In genomic region chr6:16698988-16699868, GRCh38 we compare ENCODE assay signal across 8 cellular contexts.
A peak's percentile ranks its signal among the peaks of the same experiment; 100 is the strongest.
DNase-seq lines count a peak whose midpoint lies in the region; ATAC-seq and TF ChIP-seq lines count a peak whose summit lies in the region.
"Had no signal": no experiment of that assay in that cellular context is flagged by ENCODE, and none has a peak within 500 bp of the region (broad histone marks: within the 10 kb centered on the region; RNA-seq: fewer than 3 reads in every experiment).

No MANE protein-coding gene starts in this region.

- H3K4me1 ChIP-seq in SK-N-SH (ENCODE audit: control insufficient read depth in 1 of 2, insufficient read depth in 2 of 2, low read depth in 1 of 2, low read length in 1 of 2) (peaks cover 0 to 25% of the 10 kb centered on the region in 2 experiments; a peak in 2 of 4 replicates), esophagus (ENCODE audit: control insufficient read depth in 2 of 2, insufficient read depth in 2 of 2, low read length in 1 of 2) (peaks cover 0 to 10% of the 10 kb centered on the region in 2 donors), Karpas-422 (ENCODE audit: low read length) (no peaks in the 10 kb centered on the region)

- no peak for ATAC-seq in GM19328 (IDR thresholded peaks at IDR 0.05; ENCODE audit: unreplicated experiment)
- ATAC-seq: HCT116 had no signal

- DNase-seq in HCEC 1CT: peak; percentile 59
- no peak for DNase-seq in SK-N-SH
- no peak for DNase-seq in Karpas-422
- DNase-seq in mucosa of gallbladder (ENCODE audit: low spot score): no peak

- no peak for TF ChIP-seq CTCF in SK-N-SH (IDR thresholded peaks at IDR 0.05)

- H3K9me3 ChIP-seq in SK-N-SH (no peaks in the 10 kb centered on the region), esophagus (ENCODE audit: control insufficient read depth in 2 of 2, insufficient read depth in 1 of 2, low read depth in 1 of 2, low read length in 1 of 2) (no peaks in the 10 kb centered on the region), Karpas-422 (ENCODE audit: low read length) (no peaks in the 10 kb centered on the region)

- 78% methylated on average over 7 of the region's 7 CpGs for WGBS in SK-N-SH (ENCODE audit: low lambda C conversion rate)
- 53 to 58% methylated on average over 7 of the region's 7 CpGs for WGBS in esophagus, 2 donors

- H3K9ac ChIP-seq in SK-N-SH: no peak overlapping the region
- H3K9ac ChIP-seq in Karpas-422 (ENCODE audit: low read length): no peak overlapping the region

- H3F3A ChIP-seq in SK-N-SH (replicated peaks; ENCODE audit: insufficient read depth): no peaks in the 10 kb centered on the region

- CTCF ChIA-PET in SK-N-SH (lab: Yijun Ruan, JAX): no interaction called here

- H3K36me3 ChIP-seq in SK-N-SH (replicated peaks in 1 of 2; ENCODE audit: control insufficient read depth in 1 of 2, insufficient read depth in 2 of 2, low read length in 1 of 2) (peaks cover 0 to 3% of the 10 kb centered on the region in 2 experiments), esophagus (ENCODE audit: control insufficient read depth in 2 of 2, insufficient read depth in 2 of 2, low read length in 1 of 2) (no peaks in the 10 kb centered on the region), Karpas-422 (ENCODE audit: insufficient read depth, low read length) (no peaks in the 10 kb centered on the region)

- H3K4me2 ChIP-seq in SK-N-SH: peak overlapping the region; percentile 4; the same call in 1 of the 2 replicates
- H3K4me2 ChIP-seq in Karpas-422 (ENCODE audit: low read depth, low read length, poor library complexity, severe bottlenecking): no peak overlapping the region

- POLR2A ChIA-PET in SK-N-SH (lab: Yijun Ruan, JAX): no interaction called here

- peaks cover 24% of the 10 kb centered on the region; the same call in 1 of the 2 replicates for H4K20me1 ChIP-seq in SK-N-SH (ENCODE audit: insufficient read depth)
- no peaks in the 10 kb centered on the region for H4K20me1 ChIP-seq in Karpas-422 (ENCODE audit: insufficient read depth, low read depth, low read length)

- H3K9me2 ChIP-seq in SK-N-SH (no peaks in the 10 kb centered on the region), Karpas-422 (replicated peaks; ENCODE audit: insufficient read depth, low read length) (no peaks in the 10 kb centered on the region)

- H3K27me3 ChIP-seq in SK-N-SH (ENCODE audit: insufficient read depth) (no peaks in the 10 kb centered on the region), esophagus (ENCODE audit: control insufficient read depth in 1 of 2, insufficient read depth in 2 of 2, low read length in 2 of 2) (no peaks in the 10 kb centered on the region), Karpas-422 (ENCODE audit: low read length) (no peaks in the 10 kb centered on the region)

- H2AFZ ChIP-seq in SK-N-SH (ENCODE audit: low read depth) (no peak overlapping the region), Karpas-422 (ENCODE audit: low read length) (no peak overlapping the region)

- peak overlapping the region in 1 of 2 experiments; percentile 38; a peak in 2 of 4 replicates for H3K27ac ChIP-seq in SK-N-SH (ENCODE audit: low read depth in 2 of 2, low read length in 1 of 2)
- peak overlapping the region; percentile 40 to 55 for H3K27ac ChIP-seq in esophagus (ENCODE audit: low read depth in 2 of 2, low read length in 1 of 2)
- H3K27ac ChIP-seq in skin epidermis: peak overlapping the region in 16 of 21 experiments; percentile 1 to 88 (median 58)
- H3K27ac ChIP-seq in Karpas-422 (ENCODE audit: low read length): no peak overlapping the region

- no peak for TF ChIP-seq EP300 in SK-N-SH (IDR thresholded peaks at IDR 0.05; ENCODE audit: borderline replicate concordance in 1 of 2, low read depth in 1 of 2, low read length in 1 of 2)

- H3K4me3 ChIP-seq in SK-N-SH (ENCODE audit: low read depth in 2 of 2, low read length in 1 of 2): no peak overlapping the region
- no peak overlapping the region for H3K4me3 ChIP-seq in esophagus (ENCODE audit: low read depth in 1 of 2, low read length in 2 of 2)
- H3K4me3 ChIP-seq in skin epidermis: no peak overlapping the region
- no peak overlapping the region for H3K4me3 ChIP-seq in Karpas-422 (ENCODE audit: low read length)

- H3K79me2 ChIP-seq in SK-N-SH (ENCODE audit: insufficient read depth): peaks cover 93% of the 10 kb centered on the region
- H3K79me2 ChIP-seq in Karpas-422 (ENCODE audit: low read length): no peaks in the 10 kb centered on the region

- no peak for TF ChIP-seq RAD21 in SK-N-SH (IDR thresholded peaks at IDR 0.05; ENCODE audit: low read length)

TF ChIP-seq in SK-N-SH, 30 proteins besides CTCF, POLR2A, EP300 and RAD21:
- no peak for TF ChIP-seq NFIC (IDR thresholded peaks at IDR 0.05; ENCODE audit: borderline replicate concordance)
- TF ChIP-seq TCF12 (IDR thresholded peaks at IDR 0.05): peak; percentile 8; the same call in 1 of the 2 replicates
- no peak for TF ChIP-seq CHD2 (IDR thresholded peaks at IDR 0.05; ENCODE audit: low read length, partially characterized antibody)
